10 cellular contexts compared by ENCODE assay signal in genomic region chr6:149946631-149947030, GRCh38. TPM values are rescaled to one million over a fixed set of nuclear protein-coding genes. Genes with fewer than 3 reads are reported as not detected.
"Had no signal": no experiment of that assay in that cellular context is flagged by ENCODE, and none has a peak within 500 bp of the region (broad histone marks: within the 10 kb centered on the region; RNA-seq: fewer than 3 reads in every experiment).

No MANE protein-coding gene starts in this region.

RNA-seq across cellular contexts. Expression of gene ULBP1, which starts 17.1 kb away (rescaled TPM):
- total RNA-seq: colonic mucosa, mucosa of descending colon had no signal

RNA-seq across cellular contexts. Expression of gene RAET1G, which starts 23.7 kb away (rescaled TPM):
- total RNA-seq: dermis blood vessel endothelial cell, left colon, left lobe of liver, liver, mesothelial cell of epicardium, myocyte had no signal
- polyA plus RNA-seq: liver had no signal

RNA-seq across cellular contexts. Expression of gene RAET1E, which starts 48.7 kb away (rescaled TPM):
- total RNA-seq: chondrocyte, dermis blood vessel endothelial cell, glomerular endothelial cell, left lobe of liver, liver, mesothelial cell of epicardium had no signal
- polyA plus RNA-seq: liver had no signal
